8 cellular contexts compared by ENCODE assay signal in the genomic region with DNA sequence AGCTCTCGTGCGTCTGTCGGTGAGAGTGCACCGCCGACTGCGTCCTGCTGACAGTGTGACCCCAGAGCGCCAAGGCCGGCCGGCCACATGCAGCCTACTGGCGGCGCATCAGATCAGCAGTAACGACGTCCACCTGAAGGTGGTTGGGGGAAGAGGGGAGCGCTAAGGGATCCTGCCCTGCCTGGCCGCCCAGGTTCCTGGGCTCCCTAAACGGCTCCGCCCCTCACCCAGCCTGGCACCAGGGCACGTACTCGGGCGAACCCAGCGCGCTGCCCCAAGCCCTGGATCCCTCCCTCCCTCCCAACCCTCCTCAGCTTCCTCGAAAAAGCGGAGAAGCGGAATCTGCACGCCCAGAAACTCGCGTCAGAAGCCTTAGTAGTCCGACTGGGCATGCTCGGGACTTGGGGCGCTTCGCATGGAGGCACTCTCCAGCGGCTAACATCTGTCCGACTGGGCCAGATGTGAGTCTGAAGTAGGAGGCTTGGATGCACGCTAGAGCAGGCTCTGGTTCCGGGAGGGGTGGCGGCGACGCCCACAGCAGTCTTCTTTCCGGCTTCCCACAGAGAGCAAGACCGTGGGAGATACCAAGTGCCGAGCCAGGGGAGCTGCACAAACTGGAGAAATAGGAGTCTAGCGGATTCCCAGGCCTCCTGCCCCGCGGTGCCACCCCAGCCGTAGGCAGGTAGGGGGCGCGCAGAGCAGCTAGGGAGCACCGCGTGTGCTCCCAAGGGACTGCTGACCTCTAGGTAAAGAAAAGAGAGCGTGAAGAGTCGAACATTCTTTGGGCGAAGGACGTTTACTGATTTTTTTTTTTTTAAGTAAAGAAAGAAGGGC.
DNase-seq lines count a peak whose midpoint lies in the region; ATAC-seq and TF ChIP-seq lines count a peak whose summit lies in the region.

No MANE protein-coding gene starts in this region.

- peaks cover 36 to 47% of the 10 kb centered on the region in 2 donors for H3K27me3 Mint-ChIP-seq in natural killer cell treated with Interleukin-12 subunit alpha and Interleukin-12 subunit beta and Interleukin-15 and Interleukin-18, amount 100 ng/mL, for 72 hours

- H3K4me3 Mint-ChIP-seq in natural killer cell treated with Interleukin-12 subunit alpha and Interleukin-12 subunit beta and Interleukin-15 and Interleukin-18, amount 100 ng/mL, for 72 hours, result peak overlapping the region; percentile 75

- no peak for TF ChIP-seq POLR2A in uterus (IDR thresholded peaks at IDR 0.05)

- H3K27me3 ChIP-seq in HL-60 (ENCODE audit: insufficient read depth, poor library complexity, severe bottlenecking), result peaks cover 13% of the 10 kb centered on the region
- no peaks in the 10 kb centered on the region for H3K27me3 ChIP-seq in uterus

- H3K4me1 Mint-ChIP-seq in natural killer cell treated with Interleukin-12 subunit alpha and Interleukin-12 subunit beta and Interleukin-15 and Interleukin-18, amount 100 ng/mL, for 72 hours (ENCODE audit: low read depth in 2 of 2), result peaks cover 7 to 16% of the 10 kb centered on the region in 2 donors

- no peaks in the 10 kb centered on the region for H3K4me1 ChIP-seq in uterus

- H3K36me3 ChIP-seq in uterus, result no peaks in the 10 kb centered on the region

- 0 out of 2 replicates have a peak overlapping the region, but pooled peaks have one; percentile 21 for H3K27ac ChIP-seq in HL-60 (replicated peaks)
- H3K27ac ChIP-seq in uterus, result peak overlapping the region; percentile 57 to 72

- no peaks in the 10 kb centered on the region for H3K36me3 Mint-ChIP-seq in natural killer cell treated with Interleukin-12 subunit alpha and Interleukin-12 subunit beta and Interleukin-15 and Interleukin-18, amount 100 ng/mL, for 72 hours

- H3K4me3 ChIP-seq in HL-60 (replicated peaks; ENCODE audit: insufficient read depth, low read length) (peak overlapping the region; percentile 33), WI38 (ENCODE audit: low read depth, low read length) (peak overlapping the region; percentile 54), uterus (peak overlapping the region; percentile 36 to 38)

- DNase-seq in CD1c-positive myeloid dendritic cell (ENCODE audit: extremely low spot score) (peak; percentile 10), HL-60 (ENCODE audit: low read depth in 1 of 2, low spot score in 1 of 2) (peak; percentile 27 to 59), fibroblast of gingiva (ENCODE audit: low read depth) (peak; percentile 9), uterus (peak; percentile 39 to 57), GM19238 (ENCODE audit: insufficient read length, low spot score) (no peak)
- no peak for DNase-seq in natural killer cell treated with Interleukin-12 subunit alpha and Interleukin-12 subunit beta and Interleukin-15 and Interleukin-18, amount 100 ng/mL, for 72 hours (ENCODE audit: low spot score)

- no peaks in the 10 kb centered on the region for H3K9me3 Mint-ChIP-seq in natural killer cell treated with Interleukin-12 subunit alpha and Interleukin-12 subunit beta and Interleukin-15 and Interleukin-18, amount 100 ng/mL, for 72 hours

- no peaks in the 10 kb centered on the region for H3K9me3 ChIP-seq in uterus

- no peak overlapping the region for H3K27ac Mint-ChIP-seq in natural killer cell treated with Interleukin-12 subunit alpha and Interleukin-12 subunit beta and Interleukin-15 and Interleukin-18, amount 100 ng/mL, for 72 hours

- ATAC-seq in natural killer cell treated with Interleukin-12 subunit alpha and Interleukin-12 subunit beta and Interleukin-15 and Interleukin-18, amount 100 ng/mL, for 72 hours, result peak in 1 of 2 donors; percentile 44
- no peak for ATAC-seq in HG02678 (IDR thresholded peaks at IDR 0.05; ENCODE audit: unreplicated experiment)

- intact Hi-C loops in uterus (cut with DNase I; ENCODE audit: low total_unique reads), result no loop called here

- no peak for TF ChIP-seq CTCF in HL-60 (IDR thresholded peaks at IDR 0.05; ENCODE audit: insufficient read depth, low read length)
- peak; percentile 25 for TF ChIP-seq CTCF in WI38 (IDR thresholded peaks at IDR 0.05; ENCODE audit: low read depth, low read length)
- no peak for TF ChIP-seq CTCF in uterus (IDR thresholded peaks at IDR 0.05)

Comparison
In these comparisons a context has a peak if more than half of its experiments do, and no peak if none do; other contexts are left out.
1. DNase-seq: peak in CD1c-positive myeloid dendritic cell (single experiment), HL-60 (2 of 2), fibroblast of gingiva (single experiment) and uterus (2 of 2); none in natural killer cell treated with Interleukin-12 subunit alpha and Interleukin-12 subunit beta and Interleukin-15 and Interleukin-18, amount 100 ng/mL, for 72 hours (single experiment) and GM19238 (single experiment).
2. Peak in every context shown above with its lines, with median percentiles within 50 percentile points of each other: H3K4me3 ChIP-seq.